Comparison of ENCODE assay signal across 14 cellular contexts in the genomic region with DNA sequence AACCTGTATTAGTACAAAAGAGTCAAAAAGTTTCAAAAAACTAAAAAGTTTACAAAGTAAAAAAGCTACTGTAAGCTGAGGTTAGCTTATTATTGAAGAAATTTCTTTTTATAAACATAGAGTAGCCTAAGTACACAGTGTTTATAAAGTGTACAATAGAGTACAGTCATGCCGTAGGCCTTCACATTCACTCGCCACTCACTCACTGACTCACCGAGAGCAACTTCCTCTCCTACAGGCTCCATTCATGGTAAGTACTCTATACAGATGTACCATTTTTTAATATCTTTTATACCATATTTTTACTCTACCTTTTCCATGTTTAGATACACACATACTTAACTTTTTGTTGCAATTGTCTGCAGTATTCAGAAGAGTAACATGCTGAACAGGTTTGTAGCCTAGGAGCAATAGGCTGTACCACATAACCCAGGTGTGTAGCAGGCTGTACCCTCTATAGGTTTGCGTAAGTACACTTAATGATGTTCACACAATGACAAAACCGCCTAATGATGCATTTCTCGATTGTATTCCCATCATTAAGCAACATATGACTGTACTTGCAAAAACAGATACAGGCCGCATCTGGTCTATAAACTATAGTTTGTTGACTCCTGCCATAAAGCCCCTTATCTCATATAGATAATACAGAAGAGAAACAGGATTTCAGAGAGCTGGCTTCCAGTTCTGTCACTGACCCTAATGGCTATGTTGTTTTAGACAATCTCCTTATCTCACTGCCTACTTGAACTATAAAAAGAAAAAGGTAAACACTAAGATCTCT.
DNase-seq lines count a peak whose midpoint lies in the region; ATAC-seq, FAIRE-seq and TF ChIP-seq lines count a peak whose summit lies in the region.
"Had no signal": no experiment of that assay in that cellular context is flagged by ENCODE, and none has a peak within 500 bp of the region (broad histone marks: within the 10 kb centered on the region; RNA-seq: fewer than 3 reads in every experiment).

No MANE protein-coding gene starts in this region.

- POLR2A ChIA-PET in GM10248 (lab: Yijun Ruan, JAX) = no interaction called here

- CTCF ChIA-PET in GM10248 (lab: Yijun Ruan, JAX) = no interaction called here

- no peak overlapping the region for H3K4me3 ChIP-seq in pancreas
- H3K4me3 ChIP-seq: coronary artery had no signal

- intact Hi-C loops in pancreas (cut with DNase I) = no loop called here

- ATAC-seq in pancreas (no peak), GM19023 (IDR thresholded peaks at IDR 0.05; ENCODE audit: unreplicated experiment) (no peak)
- ATAC-seq: stimulated activated effector memory CD8-positive, alpha-beta T cell treated with anti-CD3 and anti-CD28 coated beads, Interleukin-12 subunit alpha, Interleukin-12 subunit beta, amount 100 ng/mL, for 72 hours had no signal

- DNase-seq in H4 (ENCODE audit: low spot score) (peak; percentile 92), RKO (ENCODE audit: low spot score) (peak; percentile 75), fibroblast of gingiva (ENCODE audit: low read depth) (peak; percentile 35), pulmonary artery endothelial cell (ENCODE audit: low read depth, low spot score) (peak; percentile 33), GM10248 (ENCODE audit: extremely low spot score) (no peak), pancreas (no peak), superior temporal gyrus (ENCODE audit: extremely low spot score) (no peak)
- DNase-seq: activated gamma-delta T cell, SHP77 treated with DMSO at 0.1 percent for 48 hours had no signal

- WGBS in pancreas, 2 donors = 62 to 68% methylated on average over 7 of the region's 7 CpGs

- no peaks in the 10 kb centered on the region for H3K36me3 ChIP-seq in pancreas

- H3K9me3 ChIP-seq in pancreas = no peaks in the 10 kb centered on the region

- TF ChIP-seq CTCF in GM10248 (IDR thresholded peaks at IDR 0.05; ENCODE audit: control extremely low read depth, extremely low read depth, low read depth, missing control alignments) (no peak), pancreas (IDR thresholded peaks at IDR 0.05) (no peak)

- no peak overlapping the region for H3K27ac ChIP-seq in pancreas
- H3K27ac ChIP-seq: coronary artery had no signal

- no peaks in the 10 kb centered on the region for H3K27me3 ChIP-seq in pancreas

- no peak for FAIRE-seq in pancreas (lab: Jason Lieb, UNC)
- FAIRE-seq: D721Med, GM18507 had no signal

- H3K4me1 ChIP-seq in pancreas = no peaks in the 10 kb centered on the region

Comparison
In these comparisons a context has a peak if more than half of its experiments do, and no peak if none do; other contexts are left out.
1. DNase-seq: peak in H4 (single experiment), RKO (single experiment), fibroblast of gingiva (single experiment) and pulmonary artery endothelial cell (single experiment); none in GM10248 (single experiment), pancreas (0 of 6) and superior temporal gyrus (single experiment).